ENCODE assay signal across 20 cellular contexts in the genomic region with DNA sequence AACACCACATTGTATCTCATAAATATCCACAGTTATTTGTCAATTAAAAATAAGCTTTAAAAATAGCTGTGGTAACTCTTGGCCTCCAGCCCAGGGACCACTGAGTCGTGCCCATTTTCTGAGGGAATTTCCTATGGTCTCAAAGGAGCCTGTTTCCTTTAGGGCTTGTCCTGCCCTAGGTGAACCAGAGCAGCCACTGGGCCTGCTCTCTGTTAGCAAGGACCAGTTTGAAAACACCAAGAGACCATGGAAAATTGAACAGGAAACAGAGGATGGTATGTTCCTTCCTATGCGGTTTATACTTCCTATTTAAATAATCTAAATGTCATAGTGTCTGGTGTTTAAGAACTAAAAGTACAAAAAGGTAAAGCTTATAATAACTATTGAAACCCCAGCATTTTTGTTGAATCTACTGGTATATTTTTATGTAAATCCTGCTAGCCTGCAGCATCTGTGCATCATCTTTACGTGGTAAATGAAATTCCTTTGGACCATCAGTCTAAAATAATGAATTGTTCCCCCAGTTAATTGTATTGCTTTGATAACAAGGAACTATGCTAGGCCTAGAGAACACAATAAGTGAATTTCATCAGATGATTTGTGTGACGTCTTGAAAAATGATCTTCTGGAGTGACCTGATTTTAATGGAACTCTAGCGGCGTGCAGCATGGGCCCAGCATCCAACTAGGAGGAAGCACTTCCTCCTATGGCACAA.
"Had no signal": no experiment of that assay in that cellular context is flagged by ENCODE, and none has a peak within 500 bp of the region (broad histone marks: within the 10 kb centered on the region; RNA-seq: fewer than 3 reads in every experiment).

No MANE protein-coding gene starts in this region.

- H3K27me3 ChIP-seq: pancreas, stomach had no signal

- H3K4me3 Mint-ChIP-seq: activated CD4-positive, alpha-beta memory T cell treated with anti-CD3 and anti-CD28 coated beads, Interleukin-2, amount 10 ng/mL, durations not matched to agents 7 days and 5 days; activated CD8-positive, alpha-beta memory T cell treated with anti-CD3 and anti-CD28 coated beads, Interleukin-2, amount 10 ng/mL, durations not matched to agents 7 days and 5 days; activated naive CD8-positive, alpha-beta T cell; brain; naive thymus-derived CD4-positive, alpha-beta T cell; stimulated activated effector memory CD8-positive, alpha-beta T cell treated with anti-CD3 and anti-CD28 coated beads, Interleukin-12 subunit alpha, Interleukin-12 subunit beta, amount 100 ng/mL, for 72 hours; type B pancreatic cell had no signal

- H3K36me3 Mint-ChIP-seq: activated CD8-positive, alpha-beta memory T cell treated with anti-CD3 and anti-CD28 coated beads, Interleukin-2, amount 10 ng/mL, durations not matched to agents 7 days and 5 days; activated naive CD8-positive, alpha-beta T cell; brain; naive thymus-derived CD4-positive, alpha-beta T cell; stimulated activated effector memory CD8-positive, alpha-beta T cell treated with anti-CD3 and anti-CD28 coated beads, Interleukin-12 subunit alpha, Interleukin-12 subunit beta, amount 100 ng/mL, for 72 hours; type B pancreatic cell had no signal

- H3K36me3 ChIP-seq: pancreas, stomach had no signal

- ATAC-seq: activated CD8-positive, alpha-beta memory T cell treated with anti-CD3 and anti-CD28 coated beads, Interleukin-2, amount 10 ng/mL, durations not matched to agents 7 days and 5 days; left lobe of liver; naive thymus-derived CD4-positive, alpha-beta T cell; pancreas; sciatic nerve; stimulated activated effector memory CD8-positive, alpha-beta T cell treated with anti-CD3 and anti-CD28 coated beads, Interleukin-12 subunit alpha, Interleukin-12 subunit beta, amount 100 ng/mL, for 72 hours had no signal

- H3K27ac ChIP-seq: pancreas, stomach had no signal

- H3K4me3 ChIP-seq: pancreas, stomach had no signal

- H3K4me1 ChIP-seq: pancreas, stomach had no signal

- H3K4me1 Mint-ChIP-seq: activated CD4-positive, alpha-beta memory T cell treated with anti-CD3 and anti-CD28 coated beads, Interleukin-2, amount 10 ng/mL, durations not matched to agents 7 days and 5 days; activated CD8-positive, alpha-beta memory T cell treated with anti-CD3 and anti-CD28 coated beads, Interleukin-2, amount 10 ng/mL, durations not matched to agents 7 days and 5 days; naive thymus-derived CD4-positive, alpha-beta T cell; stimulated activated effector memory CD8-positive, alpha-beta T cell treated with anti-CD3 and anti-CD28 coated beads, Interleukin-12 subunit alpha, Interleukin-12 subunit beta, amount 100 ng/mL, for 72 hours had no signal

- H3K9me3 ChIP-seq: pancreas, stomach had no signal

- DNase-seq: activated CD4-positive, alpha-beta memory T cell treated with anti-CD3 and anti-CD28 coated beads, Interleukin-2, amount 10 ng/mL, durations not matched to agents 7 days and 5 days; activated CD4-positive, alpha-beta T cell treated with anti-CD3 and anti-CD28 coated beads for 48 hours; activated CD4-positive, CD25-positive, alpha-beta regulatory T cell; activated CD8-positive, alpha-beta memory T cell treated with anti-CD3 and anti-CD28 coated beads, Interleukin-2, amount 10 ng/mL, durations not matched to agents 7 days and 5 days; central memory CD4-positive, alpha-beta T cell; erythroblast; foreskin melanocyte; hypothalamus; mammary epithelial cell; naive thymus-derived CD4-positive, alpha-beta T cell; pancreas; stimulated activated CD4-positive, alpha-beta T cell treated with anti-CD3 and anti-CD28 coated beads, Interleukin-4, amount 100 ng/mL, for 24 hours; stomach; T-helper 9 cell had no signal

- H3K9me3 Mint-ChIP-seq: activated CD4-positive, alpha-beta memory T cell treated with anti-CD3 and anti-CD28 coated beads, Interleukin-2, amount 10 ng/mL, durations not matched to agents 7 days and 5 days had no signal

- H3K27ac Mint-ChIP-seq: activated CD4-positive, alpha-beta memory T cell treated with anti-CD3 and anti-CD28 coated beads, Interleukin-2, amount 10 ng/mL, durations not matched to agents 7 days and 5 days; activated CD8-positive, alpha-beta memory T cell treated with anti-CD3 and anti-CD28 coated beads, Interleukin-2, amount 10 ng/mL, durations not matched to agents 7 days and 5 days; activated naive CD8-positive, alpha-beta T cell; brain; naive thymus-derived CD4-positive, alpha-beta T cell; stimulated activated effector memory CD8-positive, alpha-beta T cell treated with anti-CD3 and anti-CD28 coated beads, Interleukin-12 subunit alpha, Interleukin-12 subunit beta, amount 100 ng/mL, for 72 hours; type B pancreatic cell had no signal

- H3K27me3 Mint-ChIP-seq: activated CD4-positive, alpha-beta memory T cell treated with anti-CD3 and anti-CD28 coated beads, Interleukin-2, amount 10 ng/mL, durations not matched to agents 7 days and 5 days; activated CD8-positive, alpha-beta memory T cell treated with anti-CD3 and anti-CD28 coated beads, Interleukin-2, amount 10 ng/mL, durations not matched to agents 7 days and 5 days had no signal
